ENCODE assay signal across 8 cellular contexts in the genomic region with DNA sequence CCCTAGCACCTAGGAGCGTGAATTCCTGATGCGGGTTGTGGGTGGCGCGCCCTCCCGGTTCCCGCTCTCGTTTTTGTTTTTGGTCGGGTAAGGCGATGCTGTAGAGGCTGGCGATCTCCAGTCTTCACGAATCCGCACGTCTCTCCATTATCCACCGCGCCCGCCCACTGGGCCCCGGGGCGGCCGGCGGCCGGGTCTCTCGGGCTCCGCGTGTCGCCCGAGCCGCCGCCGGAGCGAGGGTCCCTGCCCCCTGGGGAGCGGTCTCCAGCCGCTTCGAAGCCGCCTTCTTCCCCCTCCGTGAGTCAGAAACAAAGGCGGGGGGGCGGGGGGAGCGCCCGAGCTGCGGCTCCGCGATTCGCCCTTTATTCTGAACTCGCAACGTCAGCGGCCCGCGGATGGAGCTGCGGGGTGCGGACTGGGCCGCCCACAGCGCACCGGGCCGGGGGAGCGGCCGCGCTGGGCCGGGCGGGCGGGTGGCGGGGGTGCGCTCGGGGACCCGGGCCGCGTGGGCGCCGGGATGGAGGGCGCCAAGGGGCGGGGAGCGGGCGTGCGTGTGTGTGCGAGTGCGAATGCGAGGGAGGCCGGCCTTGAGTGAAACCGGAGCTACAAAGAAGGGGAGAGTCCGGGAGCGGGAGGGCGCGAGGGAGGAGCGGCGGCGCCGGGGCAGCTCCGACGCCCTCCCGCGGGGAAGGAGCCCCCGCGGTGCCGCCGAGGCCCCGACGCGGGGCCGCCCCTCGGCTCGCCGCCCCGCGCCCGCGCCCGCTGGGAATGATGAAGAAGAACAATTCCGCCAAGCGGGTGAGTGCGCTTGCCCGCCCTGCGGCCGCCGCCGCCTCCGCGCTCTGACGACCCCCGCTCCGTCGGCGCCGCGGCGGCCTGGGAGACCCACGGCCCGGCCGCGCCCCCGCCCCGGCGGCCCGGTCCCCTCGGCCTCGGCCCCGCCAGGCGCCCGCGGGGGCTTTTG. TPM values are rescaled to one million over a fixed set of nuclear protein-coding genes. Genes with fewer than 3 reads are reported as not detected.
A peak's percentile ranks its signal among the peaks of the same experiment; 100 is the strongest.
DNase-seq lines count a peak whose midpoint lies in the region; ATAC-seq and TF ChIP-seq lines count a peak whose summit lies in the region.

A gene with protein sequence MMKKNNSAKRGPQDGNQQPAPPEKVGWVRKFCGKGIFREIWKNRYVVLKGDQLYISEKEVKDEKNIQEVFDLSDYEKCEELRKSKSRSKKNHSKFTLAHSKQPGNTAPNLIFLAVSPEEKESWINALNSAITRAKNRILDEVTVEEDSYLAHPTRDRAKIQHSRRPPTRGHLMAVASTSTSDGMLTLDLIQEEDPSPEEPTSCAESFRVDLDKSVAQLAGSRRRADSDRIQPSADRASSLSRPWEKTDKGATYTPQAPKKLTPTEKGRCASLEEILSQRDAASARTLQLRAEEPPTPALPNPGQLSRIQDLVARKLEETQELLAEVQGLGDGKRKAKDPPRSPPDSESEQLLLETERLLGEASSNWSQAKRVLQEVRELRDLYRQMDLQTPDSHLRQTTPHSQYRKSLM (plus strand): TSS at position 427 of the 964 bp plus-strand sequence. CDS start 342 bp downstream, at position 769.

- TF ChIP-seq CTCF in heart right ventricle (IDR thresholded peaks at IDR 0.05) (no peak), prostate gland (IDR thresholded peaks at IDR 0.05) (no peak)

- H3K9me2 ChIP-seq in Karpas-422 (replicated peaks; ENCODE audit: insufficient read depth, low read length), result no peaks in the 10 kb centered on the region

- H3K27me3 Mint-ChIP-seq in T-cell, result no peaks in the 10 kb centered on the region

- H3K9me3 ChIP-seq in Karpas-422 (ENCODE audit: low read length) (no peaks in the 10 kb centered on the region), heart right ventricle (no peaks in the 10 kb centered on the region), prostate gland (no peaks in the 10 kb centered on the region)

- peak; percentile 51 for ATAC-seq in GM19372 (IDR thresholded peaks at IDR 0.05; ENCODE audit: low read depth, unreplicated experiment)
- ATAC-seq in T-cell (replicated peaks in 1 of 4), result peak; percentile 73 to 76 (median 75)
- ATAC-seq in heart right ventricle, result peak; percentile 70 to 89 (median 82)

- no peaks in the 10 kb centered on the region for H4K20me1 ChIP-seq in Karpas-422 (ENCODE audit: insufficient read depth, low read depth, low read length)

- H3K36me3 ChIP-seq in Karpas-422 (ENCODE audit: insufficient read depth, low read length) (no peaks in the 10 kb centered on the region), heart right ventricle (peaks cover 0 to 37% (median 11%) of the 10 kb centered on the region in 9 donors), prostate gland (no peaks in the 10 kb centered on the region), urinary bladder (ENCODE audit: insufficient read depth) (no peaks in the 10 kb centered on the region)

- peak within 1 kb of the TSS; percentile 98 to 99 for H3K27ac Mint-ChIP-seq in T-cell

- CTCF ChIA-PET in T-cell (lab: Charles Lee), result interaction anchor here in 1 of 2 donors (0.6 to 1.3 kb wide), 5 partner anchors 12 to 82 kb away, joined by 3 to 6 read pairs (median 3); no protein-coding TSS in a partner anchor

- H3K27ac ChIP-seq in Karpas-422 (ENCODE audit: low read length), result no peak within 1 kb of the TSS
- peak within 1 kb of the TSS; percentile 13 for H3K27ac ChIP-seq in adipose tissue (ENCODE audit: low read depth, low read length)
- peak within 1 kb of the TSS; percentile 79 to 99 (median 93) for H3K27ac ChIP-seq in heart right ventricle
- peak within 1 kb of the TSS; percentile 84 to 87 for H3K27ac ChIP-seq in prostate gland
- peak within 1 kb of the TSS; percentile 94 for H3K27ac ChIP-seq in urinary bladder (ENCODE audit: low read depth)

- H3K4me3 ChIP-seq in Karpas-422 (ENCODE audit: low read length) (peak within 1 kb of the TSS; percentile 70), heart right ventricle (peak within 1 kb of the TSS; percentile 67 to 94 (median 87)), prostate gland (peak within 1 kb of the TSS; percentile 66 to 78), urinary bladder (ENCODE audit: low read depth, low read length) (peak within 1 kb of the TSS; percentile 96)

- peak within 1 kb of the TSS; percentile 91 for H2AFZ ChIP-seq in Karpas-422 (ENCODE audit: low read length)

- WGBS in adipose tissue, 3 donors, result 1% methylated on average over 83 to 138 of the region's 138 CpGs
- WGBS in heart right ventricle, 2 donors, result 0 to 1% methylated on average over 92 to 137 of the region's 138 CpGs
- WGBS in prostate gland, result under 1% methylated on average over 119 of the region's 138 CpGs
- WGBS in urinary bladder, result under 1% methylated on average over 138 of the region's 138 CpGs

- intact Hi-C loops in heart right ventricle (cut with DNase I), result loop anchor here in 2 of 10 donors (5.0 kb wide), 2 partner anchors 62 to 72 kb away; no protein-coding TSS in a partner anchor
- intact Hi-C loops in prostate gland (cut with DNase I), result loop anchor here (5.0 kb wide), 1 partner anchor 82 kb away; a partner anchor contains a TSS

- H3K36me3 Mint-ChIP-seq in T-cell, result peaks cover 32% of the 10 kb centered on the region

- H3K9ac ChIP-seq in Karpas-422 (ENCODE audit: low read length), result peak within 1 kb of the TSS; percentile 67

- H3K79me2 ChIP-seq in Karpas-422 (ENCODE audit: low read length), result no peaks in the 10 kb centered on the region

- peak within 1 kb of the TSS; percentile 90 for H3K4me2 ChIP-seq in Karpas-422 (ENCODE audit: low read depth, low read length, poor library complexity, severe bottlenecking)

- H3K27me3 ChIP-seq in Karpas-422 (ENCODE audit: low read length) (no peaks in the 10 kb centered on the region), heart right ventricle (no peaks in the 10 kb centered on the region), prostate gland (replicated peaks; ENCODE audit: insufficient read depth) (no peaks in the 10 kb centered on the region)

- H3K4me3 Mint-ChIP-seq in T-cell, result peak within 1 kb of the TSS; percentile 91 to 98 (median 95)

- DNase-seq in Ammon's horn (ENCODE audit: low spot score), result peak; percentile 76
- DNase-seq in Karpas-422, result peak; percentile 71
- DNase-seq in T-cell, result peak; percentile 59 to 86 (median 74)
- peak; percentile 85 to 90 for DNase-seq in heart right ventricle
- DNase-seq in prostate gland (ENCODE audit: low spot score), result peak; percentile 73

- TF ChIP-seq POLR2A in prostate gland (IDR thresholded peaks at IDR 0.05), result peak; percentile 71

- POLR2A ChIA-PET in T-cell (lab: Charles Lee), result interaction anchor here (0.6 to 1.0 kb wide), 3 partner anchors 37 to 660 kb away, joined by 3 to 4 read pairs (median 3); no protein-coding TSS in a partner anchor

- no peaks in the 10 kb centered on the region for H3K9me3 Mint-ChIP-seq in T-cell

- H3K4me1 ChIP-seq in Karpas-422 (ENCODE audit: low read length) (peaks cover 17% of the 10 kb centered on the region), heart right ventricle (peaks cover 0 to 65% (median 48%) of the 10 kb centered on the region in 9 donors), prostate gland (replicated peaks) (no peaks in the 10 kb centered on the region), urinary bladder (ENCODE audit: insufficient read depth) (no peaks in the 10 kb centered on the region)

- H3K4me1 Mint-ChIP-seq in T-cell, result peaks cover 70 to 74% (median 71%) of the 10 kb centered on the region in 3 donors

RNA-seq across cellular contexts. Expression of the gene that starts here (rescaled TPM):
- 1.6 and 3.8 TPM in 2 replicates for total RNA-seq in Karpas-422 (2014; rRNA removed; shearing (Covaris generic); ENCODE audit: low replicate concordance)
- 100 to 1,000 TPM in 3 of 5 donors, 10 to 100 TPM in 2; 68.9 to 183 (median 154) TPM for total RNA-seq in T-cell
- polyA plus RNA-seq in adipose tissue, result 10 to 100 TPM in 2 of 3 donors, 1 to 10 TPM in 1; 4.1 to 39.6 (median 29.4) TPM
- 10 to 100 TPM; 29.3 to 82.3 (median 56.8) TPM for total RNA-seq in heart right ventricle
- 100 to 1,000 TPM; 215 to 221 TPM for polyA plus RNA-seq in heart right ventricle
- 10 to 100 TPM; 33.1 to 75.0 TPM for total RNA-seq in prostate gland
- 49.9 TPM for total RNA-seq in urinary bladder
- 207 TPM for polyA plus RNA-seq in urinary bladder
